Comparison of ENCODE assay signal across 15 cellular contexts in the genomic region with DNA sequence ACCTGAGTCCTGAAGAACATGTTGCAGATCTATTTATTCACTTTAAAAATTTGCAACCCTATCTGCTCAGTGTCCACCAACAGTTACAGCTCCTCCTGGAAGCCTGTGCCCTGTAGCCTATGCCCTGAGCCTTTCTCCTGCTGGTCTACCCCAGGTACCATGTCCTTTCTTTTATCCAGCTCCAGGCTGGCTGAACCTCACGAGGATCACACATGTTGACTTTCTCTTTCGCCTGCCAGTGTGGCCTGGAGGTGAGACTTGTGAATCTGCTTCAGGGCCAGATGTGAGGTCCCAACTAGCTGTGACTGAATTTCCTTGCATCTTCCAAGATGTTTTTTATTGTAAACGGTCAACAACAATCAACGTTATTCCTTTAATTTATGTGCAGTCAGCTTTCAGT.
DNase-seq lines count a peak whose midpoint lies in the region; ATAC-seq and TF ChIP-seq lines count a peak whose summit lies in the region.
"Had no signal": no experiment of that assay in that cellular context is flagged by ENCODE, and none has a peak within 500 bp of the region (broad histone marks: within the 10 kb centered on the region; RNA-seq: fewer than 3 reads in every experiment).

No MANE protein-coding gene starts in this region.

- peaks cover 3% of the 10 kb centered on the region for H3K9me3 Mint-ChIP-seq in activated CD8-positive, alpha-beta memory T cell treated with anti-CD3 and anti-CD28 coated beads, Interleukin-2, amount 10 ng/mL, durations not matched to agents 7 days and 5 days (ENCODE audit: low read depth)

- no peak for TF ChIP-seq CTCF in liver (IDR thresholded peaks at IDR 0.05; ENCODE audit: low read depth, low read length, missing input control)

- CTCF ChIA-PET in activated CD8-positive, alpha-beta memory T cell treated with anti-CD3 and anti-CD28 coated beads, Interleukin-2, amount 10 ng/mL, durations not matched to agents 7 days and 5 days (lab: Charles Lee), result interaction anchor here (1.2 kb wide), 1 partner anchor 426 kb away, joined by 3 read pairs; no protein-coding TSS in a partner anchor

- no peak overlapping the region for H3K27ac Mint-ChIP-seq in activated CD8-positive, alpha-beta memory T cell treated with anti-CD3 and anti-CD28 coated beads, Interleukin-2, amount 10 ng/mL, durations not matched to agents 7 days and 5 days
- H3K27ac Mint-ChIP-seq: CD4-positive, alpha-beta T cell had no signal

- H4K91ac ChIP-seq in trophoblast cell (ENCODE audit: low read depth, low read length), result peak overlapping the region; percentile 53

- TF ChIP-seq RAD21 in liver (IDR thresholded peaks at IDR 0.05), result no peak

- no peak overlapping the region for H4K8ac ChIP-seq in trophoblast cell (ENCODE audit: low read depth, low read length)

- WGBS in liver, result 48% methylated on average over 4 of the region's 4 CpGs
- WGBS in trophoblast cell (ENCODE audit: extremely low coverage, insufficient coverage, insufficient read length), result no CpG with 5 or more reads among the region's 4 CpGs

- H3K27me3 ChIP-seq in liver (ENCODE audit: control insufficient read depth in 4 of 4, insufficient read depth in 4 of 4, low read length in 3 of 4) (no peaks in the 10 kb centered on the region), trophoblast cell (ENCODE audit: insufficient read depth, low read length) (no peaks in the 10 kb centered on the region)
- H3K27me3 ChIP-seq: BLaER1 treated with 17β-estradiol and CSF1 and Interleukin-3, amounts not matched to agents 10 nM and 100 nM had no signal

- H3K36me3 ChIP-seq in liver (ENCODE audit: control insufficient read depth in 4 of 4, insufficient read depth in 3 of 4, low read depth in 1 of 4, low read length in 3 of 4), result no peaks in the 10 kb centered on the region
- H3K36me3 ChIP-seq in trophoblast cell (ENCODE audit: control insufficient read depth in 1 of 2, insufficient read depth in 2 of 2, low read length in 2 of 2), result no peaks in the 10 kb centered on the region
- H3K36me3 ChIP-seq: BLaER1 treated with 17β-estradiol and CSF1 and Interleukin-3, amounts not matched to agents 10 nM and 100 nM had no signal

- H3K23ac ChIP-seq in trophoblast cell (ENCODE audit: low read length), result no peak overlapping the region

- H3K4me1 ChIP-seq in liver (ENCODE audit: control insufficient read depth in 4 of 4, insufficient read depth in 4 of 4, low read length in 3 of 4) (peaks cover 8 to 53% (median 42%) of the 10 kb centered on the region in 4 donors), trophoblast cell (ENCODE audit: control insufficient read depth in 1 of 2, insufficient read depth in 2 of 2, low read length in 2 of 2) (peaks cover 14 to 18% of the 10 kb centered on the region in 2 experiments)
- H3K4me1 ChIP-seq: BLaER1 treated with 17β-estradiol and CSF1 and Interleukin-3, amounts not matched to agents 10 nM and 100 nM had no signal

- no peak overlapping the region for H2AFZ ChIP-seq in trophoblast cell (ENCODE audit: insufficient read depth, low read length, poor library complexity)
- H2AFZ ChIP-seq: GM23248 had no signal

- no peak overlapping the region for H3K18ac ChIP-seq in trophoblast cell (ENCODE audit: low read length)

- no peak overlapping the region for H2BK5ac ChIP-seq in trophoblast cell (ENCODE audit: low read depth, low read length, poor library complexity)

- H3K27ac ChIP-seq in cingulate gyrus (ENCODE audit: low read depth, low read length), result peak overlapping the region; percentile 95
- H3K27ac ChIP-seq in liver (ENCODE audit: low read depth in 1 of 2, low read length in 2 of 2), result peak overlapping the region; percentile 49 to 51
- H3K27ac ChIP-seq in trophoblast cell (ENCODE audit: low read depth, low read length), result no peak overlapping the region
- H3K27ac ChIP-seq: BLaER1 treated with 17β-estradiol and CSF1 and Interleukin-3, amounts not matched to agents 10 nM and 100 nM; GM23248 had no signal

- H2BK120ac ChIP-seq in trophoblast cell (ENCODE audit: insufficient read depth, low read length, poor library complexity), result peak overlapping the region; percentile 80

- H3K4me3 Mint-ChIP-seq in activated CD8-positive, alpha-beta memory T cell treated with anti-CD3 and anti-CD28 coated beads, Interleukin-2, amount 10 ng/mL, durations not matched to agents 7 days and 5 days, result no peak overlapping the region
- H3K4me3 Mint-ChIP-seq: CD4-positive, alpha-beta T cell had no signal

- no peak overlapping the region for H3K14ac ChIP-seq in trophoblast cell (ENCODE audit: low read length)

- H2AK5ac ChIP-seq in trophoblast cell (ENCODE audit: low read length), result no peak overlapping the region

- H3K79me2 ChIP-seq in trophoblast cell (ENCODE audit: control insufficient read depth, insufficient read depth, low read length, poor library complexity), result peaks cover 4% of the 10 kb centered on the region

- H2BK12ac ChIP-seq in trophoblast cell (ENCODE audit: low read length), result peak overlapping the region; percentile 89

- no peaks in the 10 kb centered on the region for H3K36me3 Mint-ChIP-seq in activated CD8-positive, alpha-beta memory T cell treated with anti-CD3 and anti-CD28 coated beads, Interleukin-2, amount 10 ng/mL, durations not matched to agents 7 days and 5 days

- H3K4me3 ChIP-seq in liver (ENCODE audit: low read depth in 1 of 3, low read length in 3 of 3) (no peak overlapping the region), trophoblast cell (ENCODE audit: low read depth, low read length) (no peak overlapping the region)
- H3K4me3 ChIP-seq: BLaER1 treated with 17β-estradiol and CSF1 and Interleukin-3, amounts not matched to agents 10 nM and 100 nM; GM23248 had no signal

- no peaks in the 10 kb centered on the region for H3K27me3 Mint-ChIP-seq in activated CD8-positive, alpha-beta memory T cell treated with anti-CD3 and anti-CD28 coated beads, Interleukin-2, amount 10 ng/mL, durations not matched to agents 7 days and 5 days

- H3K4me1 Mint-ChIP-seq in activated CD8-positive, alpha-beta memory T cell treated with anti-CD3 and anti-CD28 coated beads, Interleukin-2, amount 10 ng/mL, durations not matched to agents 7 days and 5 days, result no peaks in the 10 kb centered on the region

- H3K79me1 ChIP-seq in trophoblast cell (ENCODE audit: low read length), result peaks cover 25% of the 10 kb centered on the region

- H4K12ac ChIP-seq in trophoblast cell (ENCODE audit: low read depth, low read length), result no peak overlapping the region

- H3K4ac ChIP-seq in trophoblast cell (ENCODE audit: low read depth, low read length), result no peak overlapping the region

- peak; percentile 32 for DNase-seq in MV-4-11 (lab: John Stamatoyannopoulos, UW)
- no peak for DNase-seq in trophoblast cell
- no peak for DNase-seq in GOT3 (lab: John Stamatoyannopoulos, UW)
- no peak for DNase-seq in activated CD8-positive, alpha-beta memory T cell treated with anti-CD3 and anti-CD28 coated beads, Interleukin-2, amount 10 ng/mL, durations not matched to agents 7 days and 5 days
- DNase-seq in UCSD-AML1 (lab: John Stamatoyannopoulos, UW; ENCODE audit: unreplicated experiment), result no peak
- DNase-seq: ACHN; Calu3; CD4-positive, alpha-beta T cell; DMS 273 treated with DMSO at 0.1 percent for 48 hours; GM23248; H7 had no signal

- no peaks in the 10 kb centered on the region for H3K9me3 ChIP-seq in liver (ENCODE audit: control insufficient read depth in 4 of 4, low read length in 3 of 4)
- no peaks in the 10 kb centered on the region for H3K9me3 ChIP-seq in trophoblast cell (ENCODE audit: insufficient read depth, low read depth, low read length)

- H3K4me2 ChIP-seq in trophoblast cell (ENCODE audit: low read length), result no peak overlapping the region
- H3K4me2 ChIP-seq: BLaER1 treated with 17β-estradiol and CSF1 and Interleukin-3, amounts not matched to agents 10 nM and 100 nM had no signal

- ATAC-seq in GM19463 (IDR thresholded peaks at IDR 0.05; ENCODE audit: unreplicated experiment), result no peak
- ATAC-seq in activated CD8-positive, alpha-beta memory T cell treated with anti-CD3 and anti-CD28 coated beads, Interleukin-2, amount 10 ng/mL, durations not matched to agents 7 days and 5 days, result no peak

- no peak overlapping the region for H3K9ac ChIP-seq in liver (ENCODE audit: low read depth in 1 of 2, low read length in 2 of 2)
- no peak overlapping the region for H3K9ac ChIP-seq in trophoblast cell (ENCODE audit: low read length)
- H3K9ac ChIP-seq: BLaER1 treated with 17β-estradiol and CSF1 and Interleukin-3, amounts not matched to agents 10 nM and 100 nM; GM23248 had no signal

TF ChIP-seq in liver, 16 proteins besides CTCF, POLR2A, EP300 and RAD21:
- TF ChIP-seq HNF4A (conservative IDR thresholded peaks at IDR 0.05) (peak in 1 of 2 donors; percentile 47), REST (IDR thresholded peaks at IDR 0.05) (no peak), RXRA (IDR thresholded peaks at IDR 0.05) (peak in 1 of 2 donors; percentile 28), EGR1 (IDR thresholded peaks at IDR 0.05; ENCODE audit: low read depth in 2 of 2) (no peak), TAF1 (conservative IDR thresholded peaks at IDR 0.05) (no peak)
